In the genomic region with DNA sequence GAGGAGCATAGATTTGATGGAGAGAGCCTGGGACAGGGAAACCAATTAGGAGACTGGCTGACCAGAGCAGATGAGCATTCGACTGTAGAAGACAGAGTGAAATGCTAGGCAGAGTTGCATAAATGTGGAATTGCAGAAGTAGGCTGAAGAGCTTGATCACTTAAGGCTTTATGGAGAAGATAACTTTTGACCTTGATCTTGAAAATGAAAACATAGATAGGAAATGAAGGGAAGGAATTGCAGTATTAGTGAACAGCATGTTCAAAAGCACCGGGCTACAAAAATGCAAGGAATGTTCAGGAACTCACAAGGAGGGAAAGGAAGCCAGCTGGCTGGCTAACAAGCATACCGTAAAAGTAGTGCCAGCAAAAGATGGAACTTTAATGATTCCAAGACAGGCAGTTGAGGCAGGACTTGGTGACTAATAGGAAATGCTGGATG, we compare ENCODE assay signal across 1 cellular context.
A peak's percentile ranks its signal among the peaks of the same experiment; 100 is the strongest.
TF ChIP-seq lines count a peak whose summit lies in the region.

No MANE protein-coding gene starts in this region.

TF ChIP-seq in endothelial cell of umbilical vein, 7 proteins besides CTCF, POLR2A, EP300 and RAD21:
- no peak for TF ChIP-seq EZH2 (IDR thresholded peaks at IDR 0.05; ENCODE audit: borderline replicate concordance, low read depth, low read length, severe bottlenecking)
- TF ChIP-seq, protein P1, sequence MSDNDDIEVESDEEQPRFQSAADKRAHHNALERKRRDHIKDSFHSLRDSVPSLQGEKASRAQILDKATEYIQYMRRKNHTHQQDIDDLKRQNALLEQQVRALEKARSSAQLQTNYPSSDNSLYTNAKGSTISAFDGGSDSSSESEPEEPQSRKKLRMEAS (IDR thresholded peaks at IDR 0.05; ENCODE audit: insufficient read depth, insufficient read length): no peak
- no peak for TF ChIP-seq MYC (IDR thresholded peaks at IDR 0.05; ENCODE audit: low read depth, low read length)
- peak; percentile 73 for TF ChIP-seq JUN (IDR thresholded peaks at IDR 0.05; ENCODE audit: borderline replicate concordance, insufficient read depth, insufficient read length, low read depth)
- TF ChIP-seq POLR2AphosphoS5 (IDR thresholded peaks at IDR 0.05; ENCODE audit: insufficient read depth, low read depth, low read length): peak; percentile 91
- TF ChIP-seq GATA2 (IDR thresholded peaks at IDR 0.05; ENCODE audit: insufficient read depth, insufficient read length, low read depth, low read length): peak; percentile 96
- peak; percentile 84 for TF ChIP-seq FOS (IDR thresholded peaks at IDR 0.05; ENCODE audit: borderline replicate concordance, insufficient read depth, low read length)
TF ChIP-seq in endothelial cell of umbilical vein: peak in this region for 4.
